Comparison of ENCODE assay signal across 10 cellular contexts in the genomic region with DNA sequence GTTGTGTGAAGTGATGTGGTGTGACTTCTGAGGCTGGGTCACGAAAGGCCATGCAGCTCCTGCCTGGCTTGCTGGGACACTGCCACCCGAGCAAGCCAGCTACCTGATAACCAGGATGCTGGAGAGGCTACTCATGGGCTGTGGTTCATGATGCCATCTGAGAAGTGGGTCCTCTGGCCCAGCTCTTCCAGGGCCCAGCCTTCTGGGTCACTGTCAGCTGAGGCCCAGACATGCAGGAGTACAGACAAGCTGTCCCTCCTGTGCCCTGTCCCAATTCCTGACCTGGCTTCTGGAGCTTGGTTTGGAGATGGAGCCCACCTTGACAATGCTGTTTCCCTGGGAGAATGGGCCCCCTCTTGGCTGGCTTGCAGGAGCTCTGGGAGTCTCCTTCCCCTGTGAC.
DNase-seq lines count a peak whose midpoint lies in the region; ATAC-seq and TF ChIP-seq lines count a peak whose summit lies in the region.
"Had no signal": no experiment of that assay in that cellular context is flagged by ENCODE, and none has a peak within 500 bp of the region (broad histone marks: within the 10 kb centered on the region; RNA-seq: fewer than 3 reads in every experiment).

No MANE protein-coding gene starts in this region.

- H4K20me1 ChIP-seq in Loucy (ENCODE audit: insufficient read depth, low read length, poor library complexity, severe bottlenecking) = no peaks in the 10 kb centered on the region

- TF ChIP-seq CTCF in Caco-2 (IDR thresholded peaks at IDR 0.05; ENCODE audit: insufficient read depth in 1 of 2, low read depth in 1 of 2, low read length in 1 of 2, severe bottlenecking in 1 of 2, unreplicated experiment in 1 of 2) (no peak), Loucy (conservative IDR thresholded peaks at IDR 0.05; ENCODE audit: low read length) (no peak), parathyroid adenoma (IDR thresholded peaks at IDR 0.05) (no peak)

- H3K27me3 Mint-ChIP-seq in Caco-2 (ENCODE audit: insufficient read depth, unreplicated experiment) = peaks cover 10% of the 10 kb centered on the region
- H3K27me3 Mint-ChIP-seq in dendritic cell treated with granulocyte-macrophage colony-stimulating factor and Interleukin-4, amounts not matched to agents 40 ng/mL and 50 ng/mL, for 4 days = peaks cover 19% of the 10 kb centered on the region

- H3K4me1 ChIP-seq in Caco-2 (peaks cover 4% of the 10 kb centered on the region; the same call in 1 of the 2 replicates), Loucy (ENCODE audit: insufficient read depth, low read length, poor library complexity, severe bottlenecking) (peaks cover 6% of the 10 kb centered on the region), parathyroid adenoma (peaks cover 5% of the 10 kb centered on the region)

- H3K27ac Mint-ChIP-seq in Caco-2 (ENCODE audit: unreplicated experiment) = peak overlapping the region; percentile 65
- H3K27ac Mint-ChIP-seq in dendritic cell treated with granulocyte-macrophage colony-stimulating factor and Interleukin-4, amounts not matched to agents 40 ng/mL and 50 ng/mL, for 4 days = peak overlapping the region; percentile 86

- intact Hi-C loops in Caco-2 (cut with micrococcal nuclease; ENCODE audit: unreplicated experiment) = loop anchor here (5.0 kb wide), 1 partner anchor 147 kb away; no protein-coding TSS in a partner anchor
- intact Hi-C loops in dendritic cell treated with granulocyte-macrophage colony-stimulating factor and Interleukin-4, amounts not matched to agents 40 ng/mL and 50 ng/mL, for 4 days (cut with micrococcal nuclease) = loop anchor here (2.0 to 5.0 kb wide), 2 partner anchors 122 to 402 kb away; partner anchors contain the start of gene FAM83D

- POLR2A ChIA-PET in Caco-2 (lab: Charles Lee) = interaction anchor here (0.5 to 1.0 kb wide), 2 partner anchors 87 to 120 kb away, joined by 3 read pairs; partner anchors contain the start of gene DHX35

- H3K4me2 ChIP-seq in Loucy (ENCODE audit: low read depth, low read length, poor library complexity, severe bottlenecking) (peak overlapping the region; percentile 81), parathyroid adenoma (ENCODE audit: low read length) (no peak overlapping the region)

- H3K9me3 ChIP-seq in Caco-2 (no peaks in the 10 kb centered on the region), Loucy (ENCODE audit: insufficient read depth, low read depth, low read length) (no peaks in the 10 kb centered on the region), parathyroid adenoma (ENCODE audit: control insufficient read depth, low read length) (no peaks in the 10 kb centered on the region)

- H3K4me1 Mint-ChIP-seq in Caco-2 (ENCODE audit: low read depth, unreplicated experiment) = no peaks in the 10 kb centered on the region
- peaks cover 11% of the 10 kb centered on the region for H3K4me1 Mint-ChIP-seq in dendritic cell treated with granulocyte-macrophage colony-stimulating factor and Interleukin-4, amounts not matched to agents 40 ng/mL and 50 ng/mL, for 4 days (ENCODE audit: low read depth)

- no TSS peak for BruUV-seq in Caco-2 (replicated peaks; lab: Mats Ljungman, UMichigan)

- H3K4me3 Mint-ChIP-seq in Caco-2 (ENCODE audit: unreplicated experiment) = peak overlapping the region; percentile 82
- H3K4me3 Mint-ChIP-seq in dendritic cell treated with granulocyte-macrophage colony-stimulating factor and Interleukin-4, amounts not matched to agents 40 ng/mL and 50 ng/mL, for 4 days = no peak overlapping the region

- TF ChIP-seq POLR2A in GM18505 (IDR thresholded peaks at IDR 0.05; ENCODE audit: borderline replicate concordance, extremely low read depth, insufficient read depth, insufficient read length) = no peak

- DNase-seq in Caco-2 (peak in 1 of 2 experiments; percentile 27), mesenteric fat pad (ENCODE audit: low spot score) (no peak)
- DNase-seq in effector CD4-positive, alpha-beta T cell = no peak
- DNase-seq: erythroblast, RPMI8226 had no signal

- no peaks in the 10 kb centered on the region for H3F3A ChIP-seq in Loucy (ENCODE audit: low read depth)

- H2AFZ ChIP-seq in Loucy (ENCODE audit: low read length) (no peak overlapping the region), parathyroid adenoma (peak overlapping the region; percentile 98)

- H3K79me2 ChIP-seq in Loucy (ENCODE audit: insufficient read depth, low read length) = no peaks in the 10 kb centered on the region
- no peaks in the 10 kb centered on the region for H3K79me2 ChIP-seq in parathyroid adenoma

- peak overlapping the region; percentile 88; the same call in 1 of the 2 replicates for H3K4me3 ChIP-seq in Caco-2 (ENCODE audit: low read depth, low read length)
- H3K4me3 ChIP-seq in Loucy (ENCODE audit: low read length, poor library complexity, severe bottlenecking) = peak overlapping the region; percentile 74
- H3K4me3 ChIP-seq in parathyroid adenoma (ENCODE audit: low read depth, low read length) = peak overlapping the region; percentile 55

- H3K36me3 Mint-ChIP-seq in Caco-2 (ENCODE audit: insufficient read depth, unreplicated experiment) = peaks cover 6% of the 10 kb centered on the region
- H3K36me3 Mint-ChIP-seq in dendritic cell treated with granulocyte-macrophage colony-stimulating factor and Interleukin-4, amounts not matched to agents 40 ng/mL and 50 ng/mL, for 4 days (ENCODE audit: low read depth) = peaks cover 8% of the 10 kb centered on the region

- no peaks in the 10 kb centered on the region for H3K9me2 ChIP-seq in Loucy (replicated peaks; ENCODE audit: low read depth, low read length)

- H3K36me3 ChIP-seq in Caco-2 (ENCODE audit: control insufficient read depth, insufficient read depth, low read length) = no peaks in the 10 kb centered on the region
- no peaks in the 10 kb centered on the region for H3K36me3 ChIP-seq in Loucy (ENCODE audit: insufficient read depth, low read length)
- no peaks in the 10 kb centered on the region for H3K36me3 ChIP-seq in parathyroid adenoma (ENCODE audit: control insufficient read depth, insufficient read depth, low read length)
- H3K36me3 ChIP-seq: brain microvascular endothelial cell had no signal

- no peak overlapping the region for H3K27ac ChIP-seq in parathyroid adenoma
- H3K27ac ChIP-seq: brain microvascular endothelial cell had no signal

- CTCF ChIA-PET in Caco-2 (lab: Charles Lee) = interaction anchor here (0.5 to 3.0 kb wide), 19 partner anchors 8 to 323 kb away, joined by 3 to 74 read pairs (median 7); partner anchors contain the start of genes DHX35 and FAM83D

- ATAC-seq in GM18505 (IDR thresholded peaks at IDR 0.05; ENCODE audit: unreplicated experiment) = no peak

- no peaks in the 10 kb centered on the region for H3K9me3 Mint-ChIP-seq in Caco-2 (ENCODE audit: unreplicated experiment)
- H3K9me3 Mint-ChIP-seq in dendritic cell treated with granulocyte-macrophage colony-stimulating factor and Interleukin-4, amounts not matched to agents 40 ng/mL and 50 ng/mL, for 4 days = no peaks in the 10 kb centered on the region

- H3K9ac ChIP-seq in Loucy (ENCODE audit: low read depth, low read length, poor library complexity, severe bottlenecking) (no peak overlapping the region), parathyroid adenoma (no peak overlapping the region)

- H3K27me3 ChIP-seq in Caco-2 (replicated peaks; ENCODE audit: control insufficient read depth, insufficient read depth, low read length) (no peaks in the 10 kb centered on the region), Loucy (ENCODE audit: insufficient read depth, low read length, poor library complexity, severe bottlenecking) (no peaks in the 10 kb centered on the region), parathyroid adenoma (ENCODE audit: control insufficient read depth, insufficient read depth, low read length) (no peaks in the 10 kb centered on the region)
- H3K27me3 ChIP-seq: brain microvascular endothelial cell had no signal
